In genomic region chr1:25502957-25503356, GRCh38 we compare ENCODE assay signal across 16 cellular contexts. TPM values are rescaled to one million over a fixed set of nuclear protein-coding genes. Genes with fewer than 3 reads are reported as not detected.
DNase-seq lines count a peak whose midpoint lies in the region; ATAC-seq and TF ChIP-seq lines count a peak whose summit lies in the region.
"Had no signal": no experiment of that assay in that cellular context is flagged by ENCODE, and none has a peak within 500 bp of the region (broad histone marks: within the 10 kb centered on the region; RNA-seq: fewer than 3 reads in every experiment).

No MANE protein-coding gene starts in this region.

- intact Hi-C loops in left ventricle myocardium superior (cut with micrococcal nuclease): no loop called here
- intact Hi-C loops in body of pancreas (cut with DNase I): loop anchor here (5.0 kb wide), 1 partner anchor 304 kb away; no protein-coding TSS in a partner anchor

- H3K4me3 ChIP-seq in right atrium auricular region (no peak overlapping the region), fibroblast of pulmonary artery (replicated peaks; ENCODE audit: low read depth, low read length) (no peak overlapping the region), body of pancreas (no peak overlapping the region)

- no peak overlapping the region for H3K4me3 Mint-ChIP-seq in activated naive CD8-positive, alpha-beta T cell treated with anti-CD3 and anti-CD28 coated beads, Interleukin-2, amount 10 ng/mL, durations not matched to agents 7 days and 5 days
- H3K4me3 Mint-ChIP-seq in type B pancreatic cell: no peak overlapping the region
- H3K4me3 Mint-ChIP-seq: stimulated activated memory B cell treated with anti-CD40 and anti-IgM and Interleukin-4, amounts not matched to agents 10 μg/mL and 1 μg/mL and 100 μg/mL, for 72 hours had no signal

- H3K36me3 Mint-ChIP-seq in activated naive CD8-positive, alpha-beta T cell treated with anti-CD3 and anti-CD28 coated beads, Interleukin-2, amount 10 ng/mL, durations not matched to agents 7 days and 5 days: peaks cover 12% of the 10 kb centered on the region
- peaks cover 12% of the 10 kb centered on the region for H3K36me3 Mint-ChIP-seq in type B pancreatic cell

- DNase-seq in right atrium auricular region (ENCODE audit: low spot score) (peak; percentile 13), left ventricle myocardium superior (no peak), fibroblast of pulmonary artery (ENCODE audit: low read depth) (peak; percentile 35), type B pancreatic cell (ENCODE audit: extremely low spot score, unreplicated experiment) (no peak), body of pancreas (no peak), NCI-H2081 (lab: John Stamatoyannopoulos, UW) (no peak)
- DNase-seq in activated naive CD8-positive, alpha-beta T cell treated with anti-CD3 and anti-CD28 coated beads, Interleukin-2, amount 10 ng/mL, durations not matched to agents 7 days and 5 days: peak; percentile 15
- DNase-seq: activated CD4-positive, CD25-positive, alpha-beta regulatory T cell treated with anti-CD3 and anti-CD28 coated beads, Interleukin-2, amount 50 U/mL, for 72 hours; DMS79; MM.1S; NCI-H345; stimulated activated CD4-positive, alpha-beta T cell treated with anti-CD3 and anti-CD28 coated beads, Interleukin-2, amount 100 ng/mL, for 48 hours; SW 1271 had no signal

- H3K9me3 Mint-ChIP-seq in activated naive CD8-positive, alpha-beta T cell treated with anti-CD3 and anti-CD28 coated beads, Interleukin-2, amount 10 ng/mL, durations not matched to agents 7 days and 5 days: no peaks in the 10 kb centered on the region
- H3K9me3 Mint-ChIP-seq in type B pancreatic cell: no peaks in the 10 kb centered on the region

- no peaks in the 10 kb centered on the region for H3K27me3 Mint-ChIP-seq in activated naive CD8-positive, alpha-beta T cell treated with anti-CD3 and anti-CD28 coated beads, Interleukin-2, amount 10 ng/mL, durations not matched to agents 7 days and 5 days
- no peaks in the 10 kb centered on the region for H3K27me3 Mint-ChIP-seq in type B pancreatic cell
- H3K27me3 Mint-ChIP-seq: progenitor cell of endocrine pancreas had no signal

- H3K27ac ChIP-seq in right atrium auricular region (no peak overlapping the region), body of pancreas (no peak overlapping the region)

- ATAC-seq in left ventricle myocardium superior (no peak), body of pancreas (no peak), GM19023 (IDR thresholded peaks at IDR 0.05; ENCODE audit: unreplicated experiment) (no peak)
- no peak for ATAC-seq in activated naive CD8-positive, alpha-beta T cell treated with anti-CD3 and anti-CD28 coated beads, Interleukin-2, amount 10 ng/mL, durations not matched to agents 7 days and 5 days (ENCODE audit: low read depth)

- POLR2A ChIA-PET in activated naive CD8-positive, alpha-beta T cell treated with anti-CD3 and anti-CD28 coated beads, Interleukin-2, amount 10 ng/mL, durations not matched to agents 7 days and 5 days (lab: Charles Lee): no interaction called here

- no peak overlapping the region for H3K27ac Mint-ChIP-seq in activated naive CD8-positive, alpha-beta T cell treated with anti-CD3 and anti-CD28 coated beads, Interleukin-2, amount 10 ng/mL, durations not matched to agents 7 days and 5 days
- H3K27ac Mint-ChIP-seq in type B pancreatic cell: peak overlapping the region; percentile 93
- H3K27ac Mint-ChIP-seq: stimulated activated memory B cell treated with anti-CD40 and anti-IgM and Interleukin-4, amounts not matched to agents 10 μg/mL and 1 μg/mL and 100 μg/mL, for 72 hours had no signal

- TF ChIP-seq POLR2A in body of pancreas (IDR thresholded peaks at IDR 0.05): no peak

- TF ChIP-seq CTCF in right atrium auricular region (IDR thresholded peaks at IDR 0.05): no peak
- TF ChIP-seq CTCF in fibroblast of pulmonary artery (IDR thresholded peaks at IDR 0.05; ENCODE audit: low read length, missing control alignments): no peak
- TF ChIP-seq CTCF in type B pancreatic cell (conservative IDR thresholded peaks at IDR 0.05): no peak
- TF ChIP-seq CTCF in body of pancreas (IDR thresholded peaks at IDR 0.05): no peak

- 71 to 75% methylated on average over 4 of the region's 4 CpGs for WGBS in body of pancreas, 2 donors

- H3K9me3 ChIP-seq in right atrium auricular region: no peaks in the 10 kb centered on the region
- no peaks in the 10 kb centered on the region for H3K9me3 ChIP-seq in body of pancreas

- H3K36me3 ChIP-seq in right atrium auricular region: peaks cover 9% of the 10 kb centered on the region
- peaks cover 2 to 4% of the 10 kb centered on the region in 2 donors for H3K36me3 ChIP-seq in body of pancreas (replicated peaks in 1 of 2; ENCODE audit: insufficient read depth in 1 of 2, low read depth in 2 of 2)

- peaks cover 0 to 24% of the 10 kb centered on the region in 2 donors for H3K4me1 ChIP-seq in right atrium auricular region
- H3K4me1 ChIP-seq in body of pancreas: no peaks in the 10 kb centered on the region

- H3K27me3 ChIP-seq in right atrium auricular region: no peaks in the 10 kb centered on the region
- H3K27me3 ChIP-seq in body of pancreas: no peaks in the 10 kb centered on the region

- H3K4me1 Mint-ChIP-seq in activated naive CD8-positive, alpha-beta T cell treated with anti-CD3 and anti-CD28 coated beads, Interleukin-2, amount 10 ng/mL, durations not matched to agents 7 days and 5 days: no peaks in the 10 kb centered on the region
- peaks cover 30% of the 10 kb centered on the region for H3K4me1 Mint-ChIP-seq in type B pancreatic cell (ENCODE audit: unreplicated experiment)

RNA-seq across cellular contexts. Expression of gene LDLRAP1, which starts 40.4 kb away (rescaled TPM):
- total RNA-seq in right atrium auricular region (10 to 100 TPM in 1 of 2 donors, 1 to 10 TPM in 1; 8.9 to 10.1 TPM), left ventricle myocardium superior (11.8 TPM), type B pancreatic cell (ENCODE audit: low replicate concordance) (20.7 and 21.3 TPM in 2 replicates), body of pancreas (10 to 100 TPM; 20.8 to 23.7 TPM)
- total RNA-seq in activated naive CD8-positive, alpha-beta T cell treated with anti-CD3 and anti-CD28 coated beads, Interleukin-2, amount 10 ng/mL, durations not matched to agents 7 days and 5 days: 10 to 100 TPM; 77.3 to 79.6 TPM

Comparison
In these comparisons a context has a peak if more than half of its experiments do, and no peak if none do; other contexts are left out.
1. DNase-seq: peak in right atrium auricular region (single experiment), activated naive CD8-positive, alpha-beta T cell treated with anti-CD3 and anti-CD28 coated beads, Interleukin-2, amount 10 ng/mL, durations not matched to agents 7 days and 5 days (single experiment) and fibroblast of pulmonary artery (single experiment); none in left ventricle myocardium superior (single experiment), type B pancreatic cell (single experiment), body of pancreas (0 of 4) and NCI-H2081 (0 of 2).